16 cellular contexts compared by ENCODE assay signal in the genomic region with DNA sequence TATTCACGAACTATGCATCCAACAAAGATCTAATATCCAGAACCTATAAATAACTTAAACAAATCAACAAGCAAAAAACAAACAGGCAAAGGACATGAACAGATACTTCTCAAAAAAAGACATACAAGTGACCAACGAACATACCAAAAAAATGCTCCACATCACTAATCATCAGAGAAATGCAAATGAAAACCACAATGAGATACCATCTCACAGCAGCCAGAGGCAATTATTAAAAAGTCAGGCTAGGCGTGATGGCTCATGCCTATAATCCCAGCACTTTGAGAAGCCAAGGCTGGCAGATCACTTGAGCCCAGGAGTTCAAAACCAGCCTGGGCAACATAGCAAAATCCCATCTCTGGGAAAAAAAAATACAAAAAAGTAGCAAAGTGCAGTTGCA.
DNase-seq lines count a peak whose midpoint lies in the region; ATAC-seq and TF ChIP-seq lines count a peak whose summit lies in the region.
"Had no signal": no experiment of that assay in that cellular context is flagged by ENCODE, and none has a peak within 500 bp of the region (broad histone marks: within the 10 kb centered on the region; RNA-seq: fewer than 3 reads in every experiment).

No MANE protein-coding gene starts in this region.

- H3K36me3 ChIP-seq in SU-DHL-6 (ENCODE audit: low read length), result no peaks in the 10 kb centered on the region
- H3K36me3 ChIP-seq: Peyer's patch had no signal

- no peak overlapping the region for H2AFZ ChIP-seq in SU-DHL-6 (ENCODE audit: low read depth, low read length, severe bottlenecking)

- H3K4me3 ChIP-seq in SU-DHL-6 (ENCODE audit: insufficient read depth, low read length, poor library complexity, severe bottlenecking) (peak overlapping the region; percentile 19), coronary artery (no peak overlapping the region)
- H3K4me3 ChIP-seq: Peyer's patch had no signal

- H3K4me2 ChIP-seq in SU-DHL-6 (ENCODE audit: low read depth, low read length, poor library complexity, severe bottlenecking), result peak overlapping the region; percentile 32

- H3K79me2 ChIP-seq in SU-DHL-6 (ENCODE audit: insufficient read depth, low read length), result no peaks in the 10 kb centered on the region

- no peak overlapping the region for H3K9ac ChIP-seq in SU-DHL-6 (ENCODE audit: low read length)

- H4K20me1 ChIP-seq in SU-DHL-6 (ENCODE audit: low read depth, low read length), result no peaks in the 10 kb centered on the region

- ATAC-seq in GM18867 (IDR thresholded peaks at IDR 0.05; ENCODE audit: unreplicated experiment) (peak; percentile 35), GM21576 (IDR thresholded peaks at IDR 0.05; ENCODE audit: unreplicated experiment) (peak; percentile 32), HG03354 (IDR thresholded peaks at IDR 0.05; ENCODE audit: poor library complexity, severe bottlenecking, unreplicated experiment) (peak; percentile 36), GM18858 (IDR thresholded peaks at IDR 0.05; ENCODE audit: unreplicated experiment) (no peak), GM18870 (IDR thresholded peaks at IDR 0.05; ENCODE audit: unreplicated experiment) (no peak)
- ATAC-seq: SK-N-SH treated with all-trans-retinoic acid at 6 μM for 48 hours had no signal

- H3K9me2 ChIP-seq in SU-DHL-6 (replicated peaks; ENCODE audit: insufficient read depth, low read length), result no peaks in the 10 kb centered on the region

- H3K9me3 ChIP-seq in SU-DHL-6 (ENCODE audit: insufficient read depth, low read length), result peaks cover under 1% of the 10 kb centered on the region; the same call in 1 of the 2 replicates
- H3K9me3 ChIP-seq: Peyer's patch had no signal

- H3K27ac ChIP-seq in SU-DHL-6 (ENCODE audit: low read depth, low read length) (0 out of 2 replicates have a peak overlapping the region, but pooled peaks have one; percentile 8), coronary artery (no peak overlapping the region)
- H3K27ac ChIP-seq: Peyer's patch had no signal

- DNase-seq in coronary artery (ENCODE audit: low spot score), result no peak
- DNase-seq: ACHN; AML-193; CD4-positive, alpha-beta T cell; NCI-H1092 treated with DMSO at 0.1 percent for 48 hours; NCI-H2081 treated with DMSO at 0.1 percent for 48 hours; NCI-H524; Peyer's patch; SHP77 had no signal

- TF ChIP-seq CTCF in SU-DHL-6 (IDR thresholded peaks at IDR 0.05; ENCODE audit: insufficient read depth, low read length, poor library complexity, severe bottlenecking), result no peak
- no peak for TF ChIP-seq CTCF in coronary artery (IDR thresholded peaks at IDR 0.05)

- H3K27me3 ChIP-seq in SU-DHL-6 (ENCODE audit: low read length), result no peaks in the 10 kb centered on the region
- H3K27me3 ChIP-seq: Peyer's patch had no signal

- peaks cover 15% of the 10 kb centered on the region for H3F3A ChIP-seq in SU-DHL-6 (ENCODE audit: insufficient read depth)

Comparison
In these comparisons a context has a peak if more than half of its experiments do, and no peak if none do; other contexts are left out.
1. ATAC-seq: peak in GM18867 (single experiment), GM21576 (single experiment) and HG03354 (single experiment); none in GM18858 (single experiment) and GM18870 (single experiment).